Comparison of ENCODE assay signal across 8 cellular contexts in the genomic region with DNA sequence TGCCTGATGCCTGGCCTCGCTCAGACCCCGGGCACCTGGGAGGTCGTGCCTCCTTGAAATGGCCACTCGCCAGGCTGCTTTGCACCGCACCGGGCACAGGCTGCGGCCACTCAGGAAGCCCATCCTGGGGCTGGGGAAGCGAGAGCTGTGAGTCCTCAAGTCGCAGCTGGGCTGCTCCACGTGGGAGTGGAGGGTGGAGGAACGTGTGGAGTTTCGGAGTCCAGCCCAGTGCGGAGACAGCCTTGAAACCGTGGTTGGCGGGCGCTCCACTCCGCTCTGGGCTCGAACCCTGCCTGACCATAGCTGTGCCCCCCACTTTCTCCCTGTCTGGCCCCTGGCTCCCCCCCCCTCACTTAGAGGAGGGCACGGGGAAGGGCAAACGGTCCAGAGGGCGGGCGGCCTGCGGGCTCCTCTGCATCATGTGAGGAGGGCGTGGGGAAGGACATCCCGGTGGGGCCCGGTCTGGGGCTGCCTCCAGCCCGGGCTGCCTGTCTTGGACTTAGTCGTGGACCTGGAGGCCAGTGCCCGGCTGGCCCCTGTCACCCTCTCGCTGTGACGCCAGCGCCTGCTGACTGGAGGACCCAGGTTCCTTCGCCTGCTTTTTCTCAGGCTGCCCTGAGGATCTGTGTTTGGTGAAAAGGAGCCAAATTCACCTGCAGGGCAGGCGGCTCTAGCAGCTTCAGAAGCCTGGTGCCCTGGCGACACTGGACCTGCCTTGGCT. TPM values are rescaled to one million over a fixed set of nuclear protein-coding genes. Genes with fewer than 3 reads are reported as not detected.
A peak's percentile ranks its signal among the peaks of the same experiment; 100 is the strongest.
DNase-seq lines count a peak whose midpoint lies in the region; ATAC-seq and TF ChIP-seq lines count a peak whose summit lies in the region.

No MANE protein-coding gene starts in this region.

- no peaks in the 10 kb centered on the region for H3K27me3 Mint-ChIP-seq in CD8-positive, alpha-beta T cell (ENCODE audit: low read depth)

- peaks cover 26% of the 10 kb centered on the region for H3K36me3 ChIP-seq in CD8-positive, alpha-beta T cell (ENCODE audit: insufficient read depth, low read length)
- peaks cover 69% of the 10 kb centered on the region for H3K36me3 ChIP-seq in SJSA1
- peaks cover 43% of the 10 kb centered on the region for H3K36me3 ChIP-seq in neutrophil

- POLR2A ChIA-PET in CD8-positive, alpha-beta T cell (lab: Charles Lee) = interaction anchor here (1.5 kb wide), 1 partner anchor 39 kb away, joined by 3 read pairs; no protein-coding TSS in a partner anchor

- peak overlapping the region; percentile 92 for H3K4me3 Mint-ChIP-seq in CD8-positive, alpha-beta T cell

- H3K9me3 ChIP-seq in CD8-positive, alpha-beta T cell (ENCODE audit: low read length) = no peaks in the 10 kb centered on the region
- H3K9me3 ChIP-seq in SJSA1 (replicated peaks) (no peaks in the 10 kb centered on the region), neutrophil (no peaks in the 10 kb centered on the region)

- no peak for TF ChIP-seq CTCF in CD8-positive, alpha-beta T cell (IDR thresholded peaks at IDR 0.05)
- TF ChIP-seq CTCF in fibroblast of mammary gland (conservative IDR thresholded peaks at IDR 0.05; ENCODE audit: control insufficient read depth, insufficient read depth, low read depth, low read length) (no peak), neutrophil (IDR thresholded peaks at IDR 0.05) (no peak), omental fat pad (IDR thresholded peaks at IDR 0.05) (no peak)

- H3K27me3 ChIP-seq in CD8-positive, alpha-beta T cell (ENCODE audit: insufficient read depth, low read length) = no peaks in the 10 kb centered on the region
- no peaks in the 10 kb centered on the region for H3K27me3 ChIP-seq in SJSA1 (replicated peaks)
- H3K27me3 ChIP-seq in neutrophil = no peaks in the 10 kb centered on the region

- H3K36me3 Mint-ChIP-seq in CD8-positive, alpha-beta T cell = peaks cover 46% of the 10 kb centered on the region

- CTCF ChIA-PET in CD8-positive, alpha-beta T cell (lab: Charles Lee) = interaction anchor here (1.2 to 2.1 kb wide), 3 partner anchors 11 to 52 kb away, joined by 3 to 6 read pairs (median 4); no protein-coding TSS in a partner anchor

- peak overlapping the region; percentile 22 for H3K27ac ChIP-seq in CD8-positive, alpha-beta T cell (ENCODE audit: low read depth, low read length)
- H3K27ac ChIP-seq in SJSA1 (no peak overlapping the region), neutrophil (peak overlapping the region; percentile 94)

- H3K4me1 Mint-ChIP-seq in CD8-positive, alpha-beta T cell (ENCODE audit: low read depth) = peaks cover 33% of the 10 kb centered on the region

- H3K27ac Mint-ChIP-seq in CD8-positive, alpha-beta T cell = no peak overlapping the region

- intact Hi-C loops in CD8-positive, alpha-beta T cell (cut with DNase I, micrococcal nuclease) = loop anchor here in 1 of 2 experiments (2.0 kb wide), 1 partner anchor 15 kb away; no protein-coding TSS in a partner anchor

- peak in 1 of 7 experiments; percentile 6 for DNase-seq in CD8-positive, alpha-beta T cell
- no peak for DNase-seq in SJSA1 (ENCODE audit: low read depth in 1 of 2, low spot score in 2 of 2)
- peak; percentile 42 for DNase-seq in fibroblast of mammary gland (ENCODE audit: low read depth)
- DNase-seq in NCI-H510A (lab: John Stamatoyannopoulos, UW) = no peak
- no peak for DNase-seq in SHP77 treated with DMSO at 0.1 percent for 48 hours (lab: John Stamatoyannopoulos, UW)
- DNase-seq in omental fat pad (ENCODE audit: low spot score) = no peak
- DNase-seq in A172 (ENCODE audit: low spot score) = no peak

- peak overlapping the region; percentile 86 for H3K4me3 ChIP-seq in CD8-positive, alpha-beta T cell (ENCODE audit: low read depth, low read length)
- H3K4me3 ChIP-seq in SJSA1 (peak overlapping the region; percentile 83), fibroblast of mammary gland (ENCODE audit: control insufficient read depth, low read depth, low read length) (peak overlapping the region; percentile 83), neutrophil (ENCODE audit: low read depth in 1 of 2, low read length in 1 of 2) (peak overlapping the region in 1 of 2 experiments; percentile 76)

- H3K4me1 ChIP-seq in CD8-positive, alpha-beta T cell (ENCODE audit: insufficient read depth, low read length) = peaks cover 28% of the 10 kb centered on the region
- H3K4me1 ChIP-seq in SJSA1 (replicated peaks) (peaks cover 19% of the 10 kb centered on the region), neutrophil (ENCODE audit: control insufficient read depth in 1 of 2, insufficient read depth in 1 of 2, low read depth in 1 of 2, low read length in 1 of 2) (peaks cover 29 to 35% of the 10 kb centered on the region in 2 experiments)

- H3K9me3 Mint-ChIP-seq in CD8-positive, alpha-beta T cell = no peaks in the 10 kb centered on the region

- no peak for ATAC-seq in CD8-positive, alpha-beta T cell
- no peak for ATAC-seq in omental fat pad (ENCODE audit: low FRiP score)

RNA-seq across cellular contexts. Expression of a gene that starts 2.5 kb away (rescaled TPM):
- total RNA-seq in CD8-positive, alpha-beta T cell = 100 to 1,000 TPM; 285 to 294 TPM
- total RNA-seq in SJSA1 (2014; rRNA removed; shearing (Covaris generic)) = 45.2 and 77.4 TPM in 2 replicates
- 10 to 100 TPM; 50.9 to 94.9 (median 72.5) TPM for total RNA-seq in omental fat pad
- total RNA-seq in A172 (2014; rRNA removed; shearing (Covaris generic)) = 102 and 117 TPM in 2 replicates

RNA-seq across cellular contexts. Expression of a gene that starts 21.5 kb away (rescaled TPM):
- total RNA-seq in CD8-positive, alpha-beta T cell = 10 to 100 TPM; 13.8 to 18.3 TPM
- total RNA-seq in SJSA1 (2014; rRNA removed; shearing (Covaris generic)) = 1.2 and 3.1 TPM in 2 replicates
- 10 to 100 TPM in 1 of 4 donors, 1 to 10 TPM in 3; 1.5 to 14.2 (median 1.9) TPM for total RNA-seq in omental fat pad
- 2.4 and 10.3 TPM in 2 replicates for total RNA-seq in A172 (2014; rRNA removed; shearing (Covaris generic))

RNA-seq across cellular contexts. Expression of a gene that starts 39.8 kb away (rescaled TPM):
- 10 to 100 TPM; 21.6 to 22.7 TPM for total RNA-seq in CD8-positive, alpha-beta T cell
- 110 and 166 TPM in 2 replicates for total RNA-seq in SJSA1 (2014; rRNA removed; shearing (Covaris generic))
- 10 to 100 TPM; 42.4 to 78.5 (median 61.9) TPM for total RNA-seq in omental fat pad
- 179 TPM in 2 replicates for total RNA-seq in A172 (2014; rRNA removed; shearing (Covaris generic))

RNA-seq across cellular contexts. Expression of a gene that starts 39.8 kb away (rescaled TPM):
- total RNA-seq in CD8-positive, alpha-beta T cell = 10 to 100 TPM; 30.7 to 31.9 TPM
- total RNA-seq in SJSA1 (2014; rRNA removed; shearing (Covaris generic)) = 45.9 and 60.7 TPM in 2 replicates
- total RNA-seq in omental fat pad = 10 to 100 TPM; 48.3 to 77.1 (median 65.8) TPM
- 45.8 and 61.0 TPM in 2 replicates for total RNA-seq in A172 (2014; rRNA removed; shearing (Covaris generic))

RNA-seq across cellular contexts. Expression of a gene that starts 56.0 kb away (rescaled TPM):
- total RNA-seq in CD8-positive, alpha-beta T cell = not detected
- not detected in 2 replicates for total RNA-seq in SJSA1 (2014; rRNA removed; shearing (Covaris generic))
- total RNA-seq in omental fat pad = 1 to 10 TPM in 1 of 4 donors, not detected in 3; 1.2 TPM
- total RNA-seq in A172 (2014; rRNA removed; shearing (Covaris generic)) = not detected in 2 replicates
